13 cellular contexts compared by ENCODE assay signal in the genomic region with DNA sequence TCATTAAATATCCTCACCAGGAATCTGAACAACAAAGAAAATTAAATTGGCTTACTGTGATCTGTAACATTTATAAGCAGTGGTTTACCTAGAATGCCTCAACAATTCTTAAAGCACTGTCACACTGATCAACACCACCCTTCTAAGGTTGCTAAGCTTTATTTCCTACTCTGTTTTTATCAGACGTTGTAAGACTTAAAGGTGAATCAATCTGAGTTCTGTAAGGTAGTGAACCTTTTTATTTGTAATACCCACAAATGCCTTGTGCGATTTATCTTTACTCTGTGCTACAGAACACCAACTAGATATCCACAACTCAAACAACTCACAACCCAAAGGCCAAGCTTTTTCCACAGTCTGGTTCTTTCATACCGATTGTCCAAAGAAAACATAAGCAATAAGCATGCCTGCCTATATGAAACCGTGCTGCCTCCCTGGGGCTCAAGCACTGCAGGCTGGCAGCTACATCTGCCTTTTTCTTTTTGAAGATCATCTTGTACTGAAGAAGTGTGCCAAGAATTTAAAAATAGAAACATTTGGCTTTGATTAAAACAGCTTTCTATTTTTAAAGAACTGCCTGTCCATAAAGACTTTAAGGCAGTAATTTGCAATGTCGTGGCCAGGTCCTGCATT.
A peak's percentile ranks its signal among the peaks of the same experiment; 100 is the strongest.
DNase-seq lines count a peak whose midpoint lies in the region; ATAC-seq, FAIRE-seq and TF ChIP-seq lines count a peak whose summit lies in the region.
"Had no signal": no experiment of that assay in that cellular context is flagged by ENCODE, and none has a peak within 500 bp of the region (broad histone marks: within the 10 kb centered on the region; RNA-seq: fewer than 3 reads in every experiment).

No MANE protein-coding gene starts in this region.

- TF ChIP-seq CTCF in dorsolateral prefrontal cortex (IDR thresholded peaks at IDR 0.05 in 54 of 56, conservative IDR thresholded peaks at IDR 0.05 in 2 of 56; ENCODE audit: low read depth in 1 of 56, partially characterized antibody in 56 of 56) = no peak
- no peak for TF ChIP-seq CTCF in left lung (IDR thresholded peaks at IDR 0.05)
- TF ChIP-seq CTCF in thyroid gland (IDR thresholded peaks at IDR 0.05) = peak in 1 of 6 experiments; percentile 17
- no peak for TF ChIP-seq CTCF in CD4-positive, alpha-beta T cell (IDR thresholded peaks at IDR 0.05)

- no peak for TF ChIP-seq POLR2A in thyroid gland (IDR thresholded peaks at IDR 0.05)
- no peak for TF ChIP-seq POLR2A in GM12892 (IDR thresholded peaks at IDR 0.05; ENCODE audit: low read depth, low read length)

- peaks cover 0 to 24% of the 10 kb centered on the region in 2 donors for H3K9me3 ChIP-seq in left lung
- H3K9me3 ChIP-seq in thyroid gland = no peaks in the 10 kb centered on the region
- H3K9me3 ChIP-seq in CD4-positive, alpha-beta T cell (ENCODE audit: control insufficient read depth, low read length) = no peaks in the 10 kb centered on the region
- H3K9me3 ChIP-seq: HAP-1, upper lobe of right lung had no signal

- H3K27ac Mint-ChIP-seq in CD4-positive, alpha-beta T cell = no peak overlapping the region

- H3K4me1 Mint-ChIP-seq in CD4-positive, alpha-beta T cell (ENCODE audit: low read depth) = no peaks in the 10 kb centered on the region

- H3K4me3 ChIP-seq in dorsolateral prefrontal cortex (no peak overlapping the region), left lung (no peak overlapping the region), thyroid gland (replicated peaks in 1 of 3) (no peak overlapping the region)
- H3K4me3 ChIP-seq: HAP-1, upper lobe of right lung had no signal

- intact Hi-C loops in dorsolateral prefrontal cortex (cut with DNase I) (no loop called here), left lung (cut with DNase I) (no loop called here), thyroid gland (cut with DNase I) (no loop called here)
- intact Hi-C loops in CD4-positive, alpha-beta T cell (cut with DNase I, micrococcal nuclease) = no loop called here

- no peaks in the 10 kb centered on the region for H3K4me1 ChIP-seq in left lung
- peaks cover 11 to 13% of the 10 kb centered on the region in 2 donors for H3K4me1 ChIP-seq in thyroid gland
- H3K4me1 ChIP-seq: upper lobe of right lung had no signal

- ATAC-seq in left lung (peak; percentile 38), GM21360 (IDR thresholded peaks at IDR 0.05; ENCODE audit: unreplicated experiment) (no peak)
- no peak for ATAC-seq in CD4-positive, alpha-beta T cell (ENCODE audit: poor library complexity)
- ATAC-seq: upper lobe of right lung had no signal

- no peaks in the 10 kb centered on the region for H3K36me3 Mint-ChIP-seq in CD4-positive, alpha-beta T cell (ENCODE audit: low read depth)

- CTCF ChIA-PET in CD4-positive, alpha-beta T cell (lab: Charles Lee) = no interaction called here

- no peak overlapping the region for H3K4me3 Mint-ChIP-seq in CD4-positive, alpha-beta T cell
- H3K4me3 Mint-ChIP-seq: neural crest cell had no signal

- FAIRE-seq in GM12892 (lab: Jason Lieb, UNC) = no peak

- H3K27me3 Mint-ChIP-seq in CD4-positive, alpha-beta T cell = no peaks in the 10 kb centered on the region

- H3K9me3 Mint-ChIP-seq in CD4-positive, alpha-beta T cell = peaks cover 8% of the 10 kb centered on the region

- H3K27ac ChIP-seq in dorsolateral prefrontal cortex = peak overlapping the region in 38 of 59 donors; percentile 2 to 79 (median 51)
- no peak overlapping the region for H3K27ac ChIP-seq in left lung
- H3K27ac ChIP-seq in thyroid gland = peak overlapping the region; percentile 50 to 83 (median 76)
- no peak overlapping the region for H3K27ac ChIP-seq in CD4-positive, alpha-beta T cell (ENCODE audit: low read depth, low read length)
- H3K27ac ChIP-seq: upper lobe of right lung had no signal

- no peaks in the 10 kb centered on the region for H3K36me3 ChIP-seq in left lung
- no peaks in the 10 kb centered on the region for H3K36me3 ChIP-seq in thyroid gland
- H3K36me3 ChIP-seq: HAP-1, upper lobe of right lung had no signal

- 17 to 31% methylated on average over 5 of the region's 5 CpGs for WGBS in thyroid gland, 2 donors

- DNase-seq in NCI-H82 (lab: John Stamatoyannopoulos, UW) = peak; percentile 10
- no peak for DNase-seq in NCI-H82 treated with DMSO at 0.1 percent for 48 hours (lab: John Stamatoyannopoulos, UW; ENCODE audit: unreplicated experiment)
- DNase-seq in dorsolateral prefrontal cortex = peak in 5 of 10 donors; percentile 4 to 60 (median 49)
- no peak for DNase-seq in left lung
- DNase-seq in thyroid gland = peak; percentile 81 to 82
- no peak for DNase-seq in CD4-positive, alpha-beta T cell
- no peak for DNase-seq in GM12892 (ENCODE audit: insufficient read length)
- DNase-seq: ACHN, COR-L47, upper lobe of right lung had no signal

- POLR2A ChIA-PET in CD4-positive, alpha-beta T cell (lab: Charles Lee) = no interaction called here

- H3K27me3 ChIP-seq in dorsolateral prefrontal cortex (no peaks in the 10 kb centered on the region), left lung (no peaks in the 10 kb centered on the region), thyroid gland (no peaks in the 10 kb centered on the region)
- no peaks in the 10 kb centered on the region for H3K27me3 ChIP-seq in CD4-positive, alpha-beta T cell (ENCODE audit: control insufficient read depth, insufficient read depth, low read length)
- H3K27me3 ChIP-seq: upper lobe of right lung had no signal

Comparison
In these comparisons a context has a peak if more than half of its experiments do, and no peak if none do; other contexts are left out.
1. DNase-seq: peak in NCI-H82 (single experiment) and thyroid gland (2 of 2); none in NCI-H82 treated with DMSO at 0.1 percent for 48 hours (single experiment), left lung (0 of 2), CD4-positive, alpha-beta T cell (0 of 10) and GM12892 (single experiment).
2. H3K27ac ChIP-seq: peak in dorsolateral prefrontal cortex (38 of 59) and thyroid gland (3 of 3); none in left lung (0 of 2) and CD4-positive, alpha-beta T cell (single experiment).